ENCODE assay signal across 30 cellular contexts in the genomic region with DNA sequence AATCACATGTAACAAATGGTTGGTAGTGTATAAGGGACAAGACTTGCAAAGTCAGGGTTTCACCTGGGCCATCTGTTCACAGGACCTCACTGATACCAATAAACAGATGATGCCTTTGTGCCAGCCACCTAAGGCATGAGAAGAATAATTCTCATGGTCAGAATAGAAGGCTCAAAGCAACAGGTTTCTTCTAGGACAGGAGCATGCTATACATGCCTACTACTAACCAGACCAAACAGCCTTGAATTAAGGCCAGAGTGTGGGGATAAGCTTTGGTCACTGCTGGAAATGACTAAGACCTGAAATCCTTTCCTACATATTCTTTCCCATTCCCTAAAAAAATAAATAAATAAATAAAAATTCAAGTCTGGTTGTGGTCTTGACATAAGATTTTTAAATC. TPM values are rescaled to one million over a fixed set of nuclear protein-coding genes. Genes with fewer than 3 reads are reported as not detected.
"Had no signal": no experiment of that assay in that cellular context is flagged by ENCODE, and none has a peak within 500 bp of the region (broad histone marks: within the 10 kb centered on the region; RNA-seq: fewer than 3 reads in every experiment).

No MANE protein-coding gene starts in this region.

- FAIRE-seq: astrocyte, bronchial epithelial cell had no signal

- DNase-seq: activated CD4-positive, alpha-beta T cell treated with anti-CD3 and anti-CD28 coated beads for 1 hour; activated CD4-positive, alpha-beta T cell treated with anti-CD3 and anti-CD28 coated beads for 4 hours; activated CD4-positive, alpha-beta T cell treated with anti-CD3 and anti-CD28 coated beads, Interleukin-2, amount 10 ng/mL, durations not matched to agents 7 days and 5 days; activated CD4-positive, alpha-beta T cell treated with anti-CD3 and anti-CD28 coated beads, Interleukin-2, amount 50 U/mL, for 48 hours; activated CD8-positive, alpha-beta memory T cell treated with anti-CD3 and anti-CD28 coated beads for 24 hours; activated CD8-positive, alpha-beta T cell treated with anti-CD3 and anti-CD28 coated beads for 36 hours; activated effector memory CD4-positive, alpha-beta T cell treated with Interleukin-2 at 50 U/mL for 16 hours; activated gamma-delta T cell treated with Interleukin-2 at 50 U/mL for 16 hours; activated naive CD4-positive, alpha-beta T cell treated with anti-CD3 and anti-CD28 coated beads, Interleukin-2, amount 50 U/mL, for 16 hours; activated naive CD4-positive, alpha-beta T cell treated with Interleukin-2 at 50 U/mL for 16 hours; activated T-cell treated with anti-CD3 and anti-CD28 coated beads, Interleukin-2, amount 50 U/mL, for 4 hours; amniotic stem cell; anterior cingulate cortex; dorsolateral prefrontal cortex; effector memory CD4-positive, alpha-beta T cell; erythroblast; foreskin keratinocyte; gastrocnemius medialis; glutamatergic neuron; heart left ventricle; T-helper 2 cell had no signal

- H3K4me3 Mint-ChIP-seq: activated CD4-positive, alpha-beta T cell treated with anti-CD3 and anti-CD28 coated beads, Interleukin-2, amount 10 ng/mL, durations not matched to agents 7 days and 5 days; activated CD8-positive, alpha-beta T cell treated with anti-CD3 and anti-CD28 coated beads for 36 hours; activated naive CD8-positive, alpha-beta T cell; activated T-cell treated with anti-CD3 and anti-CD28 coated beads, Interleukin-2, amount 50 U/mL, for 4 hours; activated T-helper 17 cell treated with anti-CD3 and anti-CD28 coated beads, Interleukin-2, amount 50 U/mL, for 72 hours; central memory CD8-positive, alpha-beta T cell; dendritic cell treated with granulocyte-macrophage colony-stimulating factor and Interleukin-4, amounts not matched to agents 40 ng/mL and 50 ng/mL, for 4 days had no signal

- H3K27ac ChIP-seq: coronary artery, dorsolateral prefrontal cortex, esophagus muscularis mucosa, foreskin keratinocyte, gastrocnemius medialis, heart left ventricle had no signal

- H3K9me3 ChIP-seq: esophagus muscularis mucosa, gastrocnemius medialis, heart left ventricle had no signal

- H3K27me3 ChIP-seq: brain microvascular endothelial cell, dorsolateral prefrontal cortex, esophagus muscularis mucosa, foreskin keratinocyte, gastrocnemius medialis, heart left ventricle had no signal

- ATAC-seq: activated CD8-positive, alpha-beta T cell treated with anti-CD3 and anti-CD28 coated beads for 36 hours; activated T-cell treated with anti-CD3 and anti-CD28 coated beads, Interleukin-2, amount 50 U/mL, for 4 hours; activated T-helper 17 cell treated with anti-CD3 and anti-CD28 coated beads, Interleukin-2, amount 50 U/mL, for 72 hours; foreskin keratinocyte; gastrocnemius medialis; heart left ventricle had no signal

- H3K36me3 Mint-ChIP-seq: activated naive CD8-positive, alpha-beta T cell had no signal

- H3K9me3 Mint-ChIP-seq: activated CD4-positive, alpha-beta T cell treated with anti-CD3 and anti-CD28 coated beads, Interleukin-2, amount 10 ng/mL, durations not matched to agents 7 days and 5 days; activated CD8-positive, alpha-beta T cell treated with anti-CD3 and anti-CD28 coated beads for 36 hours; activated T-cell treated with anti-CD3 and anti-CD28 coated beads, Interleukin-2, amount 50 U/mL, for 4 hours; activated T-helper 17 cell treated with anti-CD3 and anti-CD28 coated beads, Interleukin-2, amount 50 U/mL, for 72 hours; central memory CD8-positive, alpha-beta T cell; dendritic cell treated with granulocyte-macrophage colony-stimulating factor and Interleukin-4, amounts not matched to agents 40 ng/mL and 50 ng/mL, for 4 days had no signal

- H3K27ac Mint-ChIP-seq: activated CD4-positive, alpha-beta T cell treated with anti-CD3 and anti-CD28 coated beads, Interleukin-2, amount 10 ng/mL, durations not matched to agents 7 days and 5 days; activated CD8-positive, alpha-beta T cell treated with anti-CD3 and anti-CD28 coated beads for 36 hours; activated naive CD8-positive, alpha-beta T cell; activated T-helper 17 cell treated with anti-CD3 and anti-CD28 coated beads, Interleukin-2, amount 50 U/mL, for 72 hours; dendritic cell treated with granulocyte-macrophage colony-stimulating factor and Interleukin-4, amounts not matched to agents 40 ng/mL and 50 ng/mL, for 4 days had no signal

- H3K4me3 ChIP-seq: coronary artery, dorsolateral prefrontal cortex, esophagus muscularis mucosa, gastrocnemius medialis, heart left ventricle had no signal

- H3K27me3 Mint-ChIP-seq: activated CD4-positive, alpha-beta T cell treated with anti-CD3 and anti-CD28 coated beads, Interleukin-2, amount 10 ng/mL, durations not matched to agents 7 days and 5 days; activated CD8-positive, alpha-beta T cell treated with anti-CD3 and anti-CD28 coated beads for 36 hours; activated naive CD8-positive, alpha-beta T cell; activated T-helper 17 cell treated with anti-CD3 and anti-CD28 coated beads, Interleukin-2, amount 50 U/mL, for 72 hours; central memory CD8-positive, alpha-beta T cell; dendritic cell treated with granulocyte-macrophage colony-stimulating factor and Interleukin-4, amounts not matched to agents 40 ng/mL and 50 ng/mL, for 4 days had no signal

RNA-seq across cellular contexts. Expression of a gene that starts 50.7 kb away (rescaled TPM):
- total RNA-seq: gastrocnemius medialis had no signal
